Comparison of ENCODE assay signal across 16 cellular contexts in genomic region chr3:2172561-2173171, GRCh38.
"Had no signal": no experiment of that assay in that cellular context is flagged by ENCODE, and none has a peak within 500 bp of the region (broad histone marks: within the 10 kb centered on the region; RNA-seq: fewer than 3 reads in every experiment).

No MANE protein-coding gene starts in this region.

- ATAC-seq: activated T-cell treated with anti-CD3 and anti-CD28 coated beads, Interleukin-2, amount 50 U/mL, for 72 hours; gastroesophageal sphincter; heart left ventricle; left lung; natural killer cell treated with Interleukin-12 subunit alpha and Interleukin-12 subunit beta and Interleukin-15 and Interleukin-18, amount 100 ng/mL, for 72 hours; right lobe of liver; stimulated activated naive CD8-positive, alpha-beta T cell treated with anti-CD3 and anti-CD28 coated beads, Interleukin-15, amount 100 ng/mL, for 72 hours had no signal

- DNase-seq: activated CD4-positive, alpha-beta T cell treated with anti-CD3 and anti-CD28 coated beads, Interleukin-2, amount 50 U/mL, for 4 hours; activated effector memory CD4-positive, alpha-beta T cell treated with anti-CD3 and anti-CD28 coated beads, Interleukin-2, amount 50 U/mL, for 16 hours; activated naive CD4-positive, alpha-beta T cell treated with anti-CD3 and anti-CD28 coated beads, Interleukin-2, amount 50 U/mL, for 16 hours; activated T-cell treated with anti-CD3 and anti-CD28 coated beads, Interleukin-2, amount 50 U/mL, for 72 hours; aorta; brain microvascular endothelial cell; cortex of kidney; heart left ventricle; left lung; right lobe of liver; small intestine; stimulated activated CD4-positive, alpha-beta T cell treated with anti-CD3 and anti-CD28 coated beads, Interleukin-15, amount 100 ng/mL, for 24 hours; stimulated activated CD4-positive, alpha-beta T cell treated with anti-CD3 and anti-CD28 coated beads, Interleukin-2, amount 100 ng/mL, for 48 hours; stimulated activated naive CD8-positive, alpha-beta T cell treated with anti-CD3 and anti-CD28 coated beads, Interleukin-15, amount 100 ng/mL, for 72 hours had no signal
